ENCODE assay signal across 8 cellular contexts in the genomic region with DNA sequence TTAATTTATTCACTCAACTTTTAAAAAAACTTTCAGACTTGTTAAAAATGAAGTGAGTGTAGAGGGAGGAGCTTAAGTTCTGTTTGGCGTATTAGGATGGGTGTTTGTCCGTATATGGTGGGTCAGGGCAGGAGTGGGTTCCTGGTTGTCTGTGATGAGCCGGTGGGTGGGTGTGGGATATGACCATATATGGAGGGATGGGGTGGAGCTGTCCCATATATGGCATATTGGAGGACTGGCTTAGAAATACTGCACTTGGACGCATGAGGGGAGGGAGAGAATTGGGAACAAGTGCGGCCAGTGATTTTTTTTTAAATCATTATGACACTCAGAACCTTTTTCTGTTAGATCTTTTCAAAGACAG. TPM values are rescaled to one million over a fixed set of nuclear protein-coding genes. Genes with fewer than 3 reads are reported as not detected.
DNase-seq lines count a peak whose midpoint lies in the region; ATAC-seq, FAIRE-seq and TF ChIP-seq lines count a peak whose summit lies in the region.

No MANE protein-coding gene starts in this region.

- H3K4me1 ChIP-seq in ES-I3 (ENCODE audit: insufficient read depth, low read length) (peaks cover 4% of the 10 kb centered on the region), adrenal gland (replicated peaks in 1 of 2) (peaks cover 8 to 39% of the 10 kb centered on the region in 2 donors), heart left ventricle (peaks cover 0 to 52% (median 41%) of the 10 kb centered on the region in 12 donors), upper lobe of left lung (peaks cover 35 to 42% (median 41%) of the 10 kb centered on the region in 4 donors)

- H3K4me3 ChIP-seq in adrenal gland, result peak overlapping the region in 2 of 4 donors; percentile 50 to 93
- peak overlapping the region; percentile 67 to 97 (median 76) for H3K4me3 ChIP-seq in heart left ventricle
- H3K4me3 ChIP-seq in upper lobe of left lung, result peak overlapping the region; percentile 26 to 92 (median 84)

- DNase-seq in H54 (ENCODE audit: insufficient read length, low spot score), result peak; percentile 62
- peak; percentile 15 for DNase-seq in LoVo (ENCODE audit: low spot score)
- peak; percentile 93 for DNase-seq in SW480 (ENCODE audit: low spot score)
- DNase-seq in adrenal gland, result peak; percentile 83 to 96 (median 93)
- peak; percentile 82 to 89 (median 87) for DNase-seq in heart left ventricle
- peak; percentile 97 for DNase-seq in pons (ENCODE audit: low spot score)
- peak; percentile 6 to 96 for DNase-seq in upper lobe of left lung

- TF ChIP-seq EP300 in upper lobe of left lung (IDR thresholded peaks at IDR 0.05), result no peak

- H3K27ac ChIP-seq in adrenal gland, result peak overlapping the region; percentile 50 to 99 (median 94)
- H3K27ac ChIP-seq in heart left ventricle, result peak overlapping the region; percentile 91 to 99 (median 96)
- peak overlapping the region; percentile 92 to 99 (median 95) for H3K27ac ChIP-seq in upper lobe of left lung

- H3K36me3 ChIP-seq in ES-I3 (ENCODE audit: insufficient read depth, low read length), result 0 out of 2 replicates have a peak, but pooled peaks cover 4% of the 10 kb centered on the region
- no peaks in the 10 kb centered on the region for H3K36me3 ChIP-seq in adrenal gland (replicated peaks in 1 of 2)
- H3K36me3 ChIP-seq in heart left ventricle, result peaks cover 0 to 41% (median 30%) of the 10 kb centered on the region in 9 donors
- peaks cover 0 to 13% (median 1%) of the 10 kb centered on the region in 4 donors for H3K36me3 ChIP-seq in upper lobe of left lung

- TF ChIP-seq POLR2A in H54 (IDR thresholded peaks at IDR 0.05; ENCODE audit: low read depth, low read length) (no peak), adrenal gland (IDR thresholded peaks at IDR 0.05) (peak in 1 of 2 donors; percentile 63), heart left ventricle (IDR thresholded peaks at IDR 0.05) (peak in 1 of 2 donors; percentile 62), upper lobe of left lung (IDR thresholded peaks at IDR 0.05) (no peak)

- intact Hi-C loops in adrenal gland (cut with DNase I) (no loop called here), heart left ventricle (cut with DNase I) (loop anchor here in 6 of 10 donors (5.0 to 10.0 kb wide), 8 partner anchors 45 to 248 kb away; a partner anchor contains a TSS)

- FAIRE-seq in H54 (lab: Jason Lieb, UNC), result peak; percentile 95

- H3K9me3 ChIP-seq in ES-I3 (ENCODE audit: control insufficient read depth, insufficient read depth, low read length), result peaks cover 15% of the 10 kb centered on the region
- H3K9me3 ChIP-seq in adrenal gland (replicated peaks in 1 of 3), result peaks cover 4 to 14% (median 14%) of the 10 kb centered on the region in 3 donors
- peaks cover 0 to 30% (median 28%) of the 10 kb centered on the region in 12 donors for H3K9me3 ChIP-seq in heart left ventricle
- H3K9me3 ChIP-seq in upper lobe of left lung, result peaks cover 18 to 25% (median 21%) of the 10 kb centered on the region in 4 donors

- peak in 3 of 6 experiments; percentile 13 to 41 (median 30) for TF ChIP-seq CTCF in adrenal gland (IDR thresholded peaks at IDR 0.05)
- TF ChIP-seq CTCF in heart left ventricle (IDR thresholded peaks at IDR 0.05), result no peak
- TF ChIP-seq CTCF in upper lobe of left lung (IDR thresholded peaks at IDR 0.05), result peak in 1 of 6 experiments; percentile 23

- ATAC-seq in heart left ventricle, result peak; percentile 72 to 90 (median 84)
- ATAC-seq in upper lobe of left lung (ENCODE audit: low FRiP score in 2 of 2), result peak; percentile 88 to 93

- H3K9ac ChIP-seq in ES-I3 (ENCODE audit: low read depth, low read length), result peak overlapping the region; percentile 79; the same call in 1 of the 2 replicates

- no peaks in the 10 kb centered on the region for H3K27me3 ChIP-seq in adrenal gland
- no peaks in the 10 kb centered on the region for H3K27me3 ChIP-seq in heart left ventricle
- no peaks in the 10 kb centered on the region for H3K27me3 ChIP-seq in upper lobe of left lung

- WGBS in adrenal gland, 4 donors, result 0 to 2% (median 1%) methylated on average over 5 of the region's 5 CpGs
- 0 to 2% (median 1%) methylated on average over 5 of the region's 5 CpGs for WGBS in heart left ventricle, 4 donors
- 1% methylated on average over 5 of the region's 5 CpGs for WGBS in upper lobe of left lung, 2 donors

RNA-seq across cellular contexts. Expression of a gene that starts 1.5 kb away (rescaled TPM):
- total RNA-seq in adrenal gland (10 to 100 TPM; 16.7 to 54.6 (median 29.6) TPM), heart left ventricle (10 to 100 TPM; 17.7 to 44.0 (median 35.4) TPM), upper lobe of left lung (10 to 100 TPM; 24.9 to 68.9 (median 44.5) TPM)
- polyA plus RNA-seq in adrenal gland (10 to 100 TPM; 26.8 to 41.7 (median 35.0) TPM), heart left ventricle (10 to 100 TPM; 13.5 to 25.4 TPM)

Comparison
In these comparisons a context has a peak if more than half of its experiments do, and no peak if none do; other contexts are left out.
1. DNase-seq: peak in every context shown above with its lines; median percentile 97 in pons; 93 in SW480; 93 in adrenal gland; 87 in heart left ventricle; 62 in H54; 51 in upper lobe of left lung; 15 in LoVo.
2. intact Hi-C loops: an anchor here in heart left ventricle (5.0 to 10.0 kb wide); none called in adrenal gland.